Comparison of ENCODE assay signal across 8 cellular contexts in genomic region chr3:14947886-14948608, GRCh38. TPM values are rescaled to one million over a fixed set of nuclear protein-coding genes. Genes with fewer than 3 reads are reported as not detected.
A peak's percentile ranks its signal among the peaks of the same experiment; 100 is the strongest.
DNase-seq lines count a peak whose midpoint lies in the region; ATAC-seq and TF ChIP-seq lines count a peak whose summit lies in the region.

No MANE protein-coding gene starts in this region.

- peak overlapping the region; percentile 56 to 91 for H3K9ac ChIP-seq in liver (ENCODE audit: low read depth in 1 of 2, low read length in 2 of 2)

- peak overlapping the region; percentile 93 to 100 (median 94) for H3K4me3 ChIP-seq in liver (ENCODE audit: low read depth in 1 of 3, low read length in 3 of 3)

- H3K27ac ChIP-seq in liver (ENCODE audit: low read depth in 1 of 2, low read length in 2 of 2) = peak overlapping the region; percentile 98

- no peaks in the 10 kb centered on the region for H3K9me3 ChIP-seq in liver (ENCODE audit: control insufficient read depth in 4 of 4, low read length in 3 of 4)

- no peaks in the 10 kb centered on the region for H3K27me3 ChIP-seq in liver (ENCODE audit: control insufficient read depth in 4 of 4, insufficient read depth in 4 of 4, low read length in 3 of 4)

- TF ChIP-seq RAD21 in liver (IDR thresholded peaks at IDR 0.05) = no peak

- H3K36me3 ChIP-seq in liver (ENCODE audit: control insufficient read depth in 4 of 4, insufficient read depth in 3 of 4, low read depth in 1 of 4, low read length in 3 of 4) = peaks cover 0 to 5% (median 2%) of the 10 kb centered on the region in 4 donors

- TF ChIP-seq CTCF in liver (IDR thresholded peaks at IDR 0.05; ENCODE audit: low read depth, low read length, missing input control) = no peak

- H3K4me1 ChIP-seq in liver (ENCODE audit: control insufficient read depth in 4 of 4, insufficient read depth in 4 of 4, low read length in 3 of 4) = peaks cover 4 to 38% (median 31%) of the 10 kb centered on the region in 4 donors

- DNase-seq in CD1c-positive myeloid dendritic cell (ENCODE audit: extremely low spot score) (peak; percentile 97), NCI-H774 (lab: John Stamatoyannopoulos, UW) (peak; percentile 92), dermis microvascular lymphatic vessel endothelial cell (ENCODE audit: low read depth in 2 of 2) (peak; percentile 92 to 98)
- peak; percentile 95 to 96 for DNase-seq in activated CD4-positive, alpha-beta T cell treated with anti-CD3 and anti-CD28 coated beads, Interleukin-2, amount 50 U/mL, for 48 hours
- peak; percentile 96 for DNase-seq in stimulated activated CD4-positive, alpha-beta T cell treated with anti-CD3 and anti-CD28 coated beads, Interleukin-4, amount 100 ng/mL, for 1 hour

- peak; percentile 83 for ATAC-seq in GM19438 (IDR thresholded peaks at IDR 0.05; ENCODE audit: low read depth, unreplicated experiment)
- peak; percentile 77 for ATAC-seq in HG03571 (IDR thresholded peaks at IDR 0.05; ENCODE audit: unreplicated experiment)

- WGBS in liver = under 1% methylated on average over 79 of the region's 79 CpGs

TF ChIP-seq in liver, 16 proteins besides CTCF, POLR2A, EP300 and RAD21:
- TF ChIP-seq MAX (IDR thresholded peaks at IDR 0.05) (peak; percentile 24), RXRA (IDR thresholded peaks at IDR 0.05) (peak in 1 of 2 donors; percentile 38), SP1 (IDR thresholded peaks at IDR 0.05) (peak; percentile 89), FOXA1 (IDR thresholded peaks at IDR 0.05) (peak; percentile 27), EGR1 (IDR thresholded peaks at IDR 0.05; ENCODE audit: low read depth in 2 of 2) (peak in 1 of 2 donors; percentile 51), TAF1 (conservative IDR thresholded peaks at IDR 0.05) (no peak), HNF4G (IDR thresholded peaks at IDR 0.05) (no peak), YY1 (IDR thresholded peaks at IDR 0.05) (peak; percentile 98)

RNA-seq across cellular contexts. Expression of gene NR2C2, which starts 0.7 kb away (rescaled TPM):
- total RNA-seq in dermis microvascular lymphatic vessel endothelial cell (16.3 and 21.6 TPM in 2 replicates), liver (10 to 100 TPM; 21.8 TPM)
- polyA plus RNA-seq in liver = 1 to 10 TPM; 3.3 to 7.3 TPM

Comparison
In these comparisons a context has a peak if more than half of its experiments do, and no peak if none do; other contexts are left out.
1. Peak in every context shown above with its lines: DNase-seq, ATAC-seq, H3K4me3 ChIP-seq and H3K27ac ChIP-seq.